ENCODE assay signal across 28 cellular contexts in genomic region chr12:367972-368371, GRCh38. TPM values are rescaled to one million over a fixed set of nuclear protein-coding genes. Genes with fewer than 3 reads are reported as not detected.
"Had no signal": no experiment of that assay in that cellular context is flagged by ENCODE, and none has a peak within 500 bp of the region (broad histone marks: within the 10 kb centered on the region; RNA-seq: fewer than 3 reads in every experiment).

No MANE protein-coding gene starts in this region.

- ATAC-seq: activated CD4-positive, CD25-positive, alpha-beta regulatory T cell treated with anti-CD3 and anti-CD28 coated beads, Interleukin-2, amount 50 U/mL, for 24 hours; activated CD8-positive, alpha-beta T cell treated with anti-CD3 and anti-CD28 coated beads for 36 hours; activated naive CD4-positive, alpha-beta T cell treated with anti-CD3 and anti-CD28 coated beads, Interleukin-2, amount 50 U/mL, for 72 hours; activated T-cell treated with anti-CD3 and anti-CD28 coated beads, Interleukin-2, amount 50 U/mL, for 4 hours; effector memory CD8-positive, alpha-beta T cell; esophagus mucosa; T-helper 17 cell had no signal

- H3K27ac Mint-ChIP-seq: activated B cell treated with CpG ODN at 0.5 μM for 24 hours; activated CD8-positive, alpha-beta T cell treated with anti-CD3 and anti-CD28 coated beads for 36 hours; activated naive CD4-positive, alpha-beta T cell treated with anti-CD3 and anti-CD28 coated beads, Interleukin-2, amount 50 U/mL, for 72 hours; activated naive CD8-positive, alpha-beta T cell treated with anti-CD3 and anti-CD28 coated beads, Interleukin-2, amount 10 ng/mL, durations not matched to agents 7 days and 5 days; brain; dendritic cell treated with granulocyte-macrophage colony-stimulating factor and Interleukin-4, amounts not matched to agents 40 ng/mL and 50 ng/mL, for 4 days; T-helper 2 cell treated with Interferon-gamma antibody and Interleukin-4, amounts not matched to agents 5 μg/mL and 100 μg/mL, for 36 hours had no signal

- DNase-seq: activated B cell treated with CpG ODN at 0.5 μM for 24 hours; activated CD4-positive, alpha-beta T cell treated with anti-CD3 and anti-CD28 coated beads for 48 hours; activated CD4-positive, alpha-beta T cell treated with anti-CD3 and anti-CD28 coated beads, Interleukin-2, amount 50 U/mL, for 1 hour; activated CD4-positive, alpha-beta T cell treated with anti-CD3 and anti-CD28 coated beads, Interleukin-2, amount 50 U/mL, for 48 hours; activated CD8-positive, alpha-beta memory T cell treated with anti-CD3 and anti-CD28 coated beads for 24 hours; activated CD8-positive, alpha-beta T cell treated with anti-CD3 and anti-CD28 coated beads for 36 hours; activated effector memory CD4-positive, alpha-beta T cell treated with Interleukin-2 at 50 U/mL for 16 hours; activated gamma-delta T cell treated with Interleukin-2 at 50 U/mL for 16 hours; activated naive CD4-positive, alpha-beta T cell treated with Interleukin-2 at 50 U/mL for 16 hours; activated naive CD8-positive, alpha-beta T cell treated with anti-CD3 and anti-CD28 coated beads, Interleukin-2, amount 10 ng/mL, durations not matched to agents 7 days and 5 days; activated T-cell treated with anti-CD3 and anti-CD28 coated beads, Interleukin-2, amount 50 U/mL, for 4 hours; central memory CD4-positive, alpha-beta T cell; dorsolateral prefrontal cortex; effector CD4-positive, alpha-beta T cell; effector memory CD8-positive, alpha-beta T cell; foreskin fibroblast; head of caudate nucleus; T-helper 1 cell; T-helper 17 cell; T1000; WERI-Rb-1 had no signal

- H3K4me3 Mint-ChIP-seq: activated B cell treated with CpG ODN at 0.5 μM for 24 hours; activated CD8-positive, alpha-beta T cell treated with anti-CD3 and anti-CD28 coated beads for 36 hours; activated naive CD8-positive, alpha-beta T cell treated with anti-CD3 and anti-CD28 coated beads, Interleukin-2, amount 10 ng/mL, durations not matched to agents 7 days and 5 days; activated T-cell treated with anti-CD3 and anti-CD28 coated beads, Interleukin-2, amount 50 U/mL, for 4 hours; brain; dendritic cell treated with granulocyte-macrophage colony-stimulating factor and Interleukin-4, amounts not matched to agents 40 ng/mL and 50 ng/mL, for 4 days; effector memory CD8-positive, alpha-beta T cell; T-helper 17 cell; T-helper 2 cell treated with Interferon-gamma antibody and Interleukin-4, amounts not matched to agents 5 μg/mL and 100 μg/mL, for 36 hours had no signal

- H3K9me3 Mint-ChIP-seq: activated T-cell treated with anti-CD3 and anti-CD28 coated beads, Interleukin-2, amount 50 U/mL, for 4 hours; effector memory CD8-positive, alpha-beta T cell had no signal

- H3K27me3 Mint-ChIP-seq: activated B cell treated with CpG ODN at 0.5 μM for 24 hours; activated CD8-positive, alpha-beta T cell treated with anti-CD3 and anti-CD28 coated beads for 36 hours; activated naive CD8-positive, alpha-beta T cell treated with anti-CD3 and anti-CD28 coated beads, Interleukin-2, amount 10 ng/mL, durations not matched to agents 7 days and 5 days; dendritic cell treated with granulocyte-macrophage colony-stimulating factor and Interleukin-4, amounts not matched to agents 40 ng/mL and 50 ng/mL, for 4 days; effector memory CD8-positive, alpha-beta T cell; T-helper 17 cell had no signal

- H3K4me1 Mint-ChIP-seq: activated B cell treated with CpG ODN at 0.5 μM for 24 hours; activated naive CD8-positive, alpha-beta T cell treated with anti-CD3 and anti-CD28 coated beads, Interleukin-2, amount 10 ng/mL, durations not matched to agents 7 days and 5 days; brain had no signal

RNA-seq across cellular contexts. Expression of gene CCDC77, which starts 33.5 kb away (rescaled TPM):
- total RNA-seq: ascending aorta had no signal
